ENCODE assay signal across 13 cellular contexts in genomic region chr17:61294777-61295176, GRCh38.
A peak's percentile ranks its signal among the peaks of the same experiment; 100 is the strongest.
DNase-seq lines count a peak whose midpoint lies in the region; ATAC-seq and TF ChIP-seq lines count a peak whose summit lies in the region.
"Had no signal": no experiment of that assay in that cellular context is flagged by ENCODE, and none has a peak within 500 bp of the region (broad histone marks: within the 10 kb centered on the region; RNA-seq: fewer than 3 reads in every experiment).

No MANE protein-coding gene starts in this region.

- H3K4me1 Mint-ChIP-seq in natural killer cell treated with Interleukin-12 subunit alpha and Interleukin-12 subunit beta and Interleukin-15 and Interleukin-18, amount 100 ng/mL, for 72 hours (ENCODE audit: low read depth in 2 of 2): peaks cover 8 to 13% of the 10 kb centered on the region in 2 donors

- H3K4me1 ChIP-seq in esophagus muscularis mucosa: peaks cover 12 to 45% (median 44%) of the 10 kb centered on the region in 4 donors
- H3K4me1 ChIP-seq: prostate gland had no signal

- H3K9me3 Mint-ChIP-seq in natural killer cell treated with Interleukin-12 subunit alpha and Interleukin-12 subunit beta and Interleukin-15 and Interleukin-18, amount 100 ng/mL, for 72 hours: no peaks in the 10 kb centered on the region
- H3K9me3 Mint-ChIP-seq: activated T-helper 1 cell treated with anti-CD3 and anti-CD28 coated beads, Interleukin-12 subunit alpha, Interleukin-12 subunit beta, Interleukin-2, Interleukin-4 antibody, amounts not matched to agents 30 ng/mL and 10 ng/mL and 1 ng/mL, durations not matched to agents 14 hours and 24 hours and 36 hours had no signal

- no peaks in the 10 kb centered on the region for H3K27me3 ChIP-seq in esophagus muscularis mucosa

- ATAC-seq in natural killer cell treated with Interleukin-12 subunit alpha and Interleukin-12 subunit beta and Interleukin-15 and Interleukin-18, amount 100 ng/mL, for 72 hours: peak; percentile 76 to 84
- ATAC-seq in HG02763 (IDR thresholded peaks at IDR 0.05; ENCODE audit: unreplicated experiment) (no peak), GM18858 (IDR thresholded peaks at IDR 0.05; ENCODE audit: unreplicated experiment) (no peak)

- no peak for TF ChIP-seq POLR2A in esophagus muscularis mucosa (IDR thresholded peaks at IDR 0.05; ENCODE audit: low read depth)

- no peak overlapping the region for H3K4me3 Mint-ChIP-seq in natural killer cell treated with Interleukin-12 subunit alpha and Interleukin-12 subunit beta and Interleukin-15 and Interleukin-18, amount 100 ng/mL, for 72 hours
- H3K4me3 Mint-ChIP-seq: activated T-helper 1 cell treated with anti-CD3 and anti-CD28 coated beads, Interleukin-12 subunit alpha, Interleukin-12 subunit beta, Interleukin-2, Interleukin-4 antibody, amounts not matched to agents 30 ng/mL and 10 ng/mL and 1 ng/mL, durations not matched to agents 14 hours and 24 hours and 36 hours had no signal

- H3K27ac ChIP-seq in esophagus muscularis mucosa (replicated peaks in 1 of 4): peak overlapping the region; percentile 24 to 62 (median 38)
- H3K27ac ChIP-seq: prostate gland had no signal

- H3K4me3 ChIP-seq in GM12865 (ENCODE audit: low read depth, low read length) (no peak overlapping the region), esophagus muscularis mucosa (no peak overlapping the region)
- H3K4me3 ChIP-seq: prostate gland had no signal

- peak overlapping the region in 1 of 2 donors; percentile 68 for H3K27ac Mint-ChIP-seq in natural killer cell treated with Interleukin-12 subunit alpha and Interleukin-12 subunit beta and Interleukin-15 and Interleukin-18, amount 100 ng/mL, for 72 hours
- H3K27ac Mint-ChIP-seq: activated T-helper 1 cell treated with anti-CD3 and anti-CD28 coated beads, Interleukin-12 subunit alpha, Interleukin-12 subunit beta, Interleukin-2, Interleukin-4 antibody, amounts not matched to agents 30 ng/mL and 10 ng/mL and 1 ng/mL, durations not matched to agents 14 hours and 24 hours and 36 hours had no signal

- no peaks in the 10 kb centered on the region for H3K9me3 ChIP-seq in esophagus muscularis mucosa
- H3K9me3 ChIP-seq: prostate gland had no signal

- H3K36me3 Mint-ChIP-seq in natural killer cell treated with Interleukin-12 subunit alpha and Interleukin-12 subunit beta and Interleukin-15 and Interleukin-18, amount 100 ng/mL, for 72 hours: no peaks in the 10 kb centered on the region

- intact Hi-C loops in esophagus muscularis mucosa (cut with DNase I): loop anchor here (5.0 kb wide), 1 partner anchor 42 kb away; no protein-coding TSS in a partner anchor

- no peaks in the 10 kb centered on the region for H3K36me3 ChIP-seq in esophagus muscularis mucosa
- H3K36me3 ChIP-seq: prostate gland had no signal

- DNase-seq in GM12865 (ENCODE audit: low read depth): peak; percentile 5
- DNase-seq in RPMI7951 (ENCODE audit: low read depth): peak; percentile 70
- no peak for DNase-seq in esophagus muscularis mucosa (ENCODE audit: extremely low spot score)
- no peak for DNase-seq in natural killer cell treated with Interleukin-12 subunit alpha and Interleukin-12 subunit beta and Interleukin-15 and Interleukin-18, amount 100 ng/mL, for 72 hours (ENCODE audit: low spot score)
- no peak for DNase-seq in GDM1 (lab: John Stamatoyannopoulos, UW)
- DNase-seq in NCI-H128 (lab: John Stamatoyannopoulos, UW; ENCODE audit: unreplicated experiment): no peak
- DNase-seq: DMS79, left cardiac atrium, MV-4-11 had no signal

- no peak for TF ChIP-seq CTCF in GM12865 (IDR thresholded peaks at IDR 0.05; ENCODE audit: insufficient read depth, low read depth, low read length, missing control alignments)
- TF ChIP-seq CTCF in esophagus muscularis mucosa (IDR thresholded peaks at IDR 0.05): no peak

- no peak for TF ChIP-seq EP300 in esophagus muscularis mucosa (IDR thresholded peaks at IDR 0.05)

- 50% methylated on average over 3 of the region's 3 CpGs for WGBS in esophagus muscularis mucosa

- H3K27me3 Mint-ChIP-seq in natural killer cell treated with Interleukin-12 subunit alpha and Interleukin-12 subunit beta and Interleukin-15 and Interleukin-18, amount 100 ng/mL, for 72 hours: no peaks in the 10 kb centered on the region

Comparison
In these comparisons a context has a peak if more than half of its experiments do, and no peak if none do; other contexts are left out.
1. DNase-seq: peak in GM12865 (single experiment) and RPMI7951 (single experiment); none in esophagus muscularis mucosa (single experiment), natural killer cell treated with Interleukin-12 subunit alpha and Interleukin-12 subunit beta and Interleukin-15 and Interleukin-18, amount 100 ng/mL, for 72 hours (single experiment), GDM1 (single experiment) and NCI-H128 (single experiment).
2. ATAC-seq: peak in natural killer cell treated with Interleukin-12 subunit alpha and Interleukin-12 subunit beta and Interleukin-15 and Interleukin-18, amount 100 ng/mL, for 72 hours (2 of 2); none in HG02763 (single experiment) and GM18858 (single experiment).